In genomic region chr2:181818036-181818680, GRCh38 we compare ENCODE assay signal across 1 cellular context.
TF ChIP-seq lines count a peak whose summit lies in the region.

No MANE protein-coding gene starts in this region.

TF ChIP-seq in SK-N-SH treated with all-trans-retinoic acid at 6 μM for 48 hours, 23 proteins besides CTCF, POLR2A, EP300 and RAD21 (continued from another document):
- TF ChIP-seq PPARA (CRISPR knock-in tag; IDR thresholded peaks at IDR 0.05; ENCODE audit: borderline replicate concordance) (no peak), GLIS3 (CRISPR knock-in tag; IDR thresholded peaks at IDR 0.05) (no peak), OSR1 (CRISPR knock-in tag; IDR thresholded peaks at IDR 0.05) (no peak), ZFP3 (CRISPR knock-in tag; IDR thresholded peaks at IDR 0.05) (no peak), CSDC2 (CRISPR knock-in tag; IDR thresholded peaks at IDR 0.05) (no peak), ISL1 (CRISPR knock-in tag; IDR thresholded peaks at IDR 0.05) (peak; percentile 91), ESRRG (CRISPR knock-in tag; IDR thresholded peaks at IDR 0.05) (no peak), TOX (CRISPR knock-in tag; IDR thresholded peaks at IDR 0.05; ENCODE audit: borderline replicate concordance) (peak; percentile 66), ZC3H10 (CRISPR knock-in tag; IDR thresholded peaks at IDR 0.05) (no peak), ZNF8 (CRISPR knock-in tag; IDR thresholded peaks at IDR 0.05) (no peak), ZNF70 (CRISPR knock-in tag; IDR thresholded peaks at IDR 0.05) (no peak), SNAI2 (CRISPR knock-in tag; IDR thresholded peaks at IDR 0.05) (no peak), ZFP30 (CRISPR knock-in tag; IDR thresholded peaks at IDR 0.05) (no peak), BACH2 (CRISPR knock-in tag; IDR thresholded peaks at IDR 0.05; ENCODE audit: borderline replicate concordance) (no peak)
- TF ChIP-seq, protein P1, sequence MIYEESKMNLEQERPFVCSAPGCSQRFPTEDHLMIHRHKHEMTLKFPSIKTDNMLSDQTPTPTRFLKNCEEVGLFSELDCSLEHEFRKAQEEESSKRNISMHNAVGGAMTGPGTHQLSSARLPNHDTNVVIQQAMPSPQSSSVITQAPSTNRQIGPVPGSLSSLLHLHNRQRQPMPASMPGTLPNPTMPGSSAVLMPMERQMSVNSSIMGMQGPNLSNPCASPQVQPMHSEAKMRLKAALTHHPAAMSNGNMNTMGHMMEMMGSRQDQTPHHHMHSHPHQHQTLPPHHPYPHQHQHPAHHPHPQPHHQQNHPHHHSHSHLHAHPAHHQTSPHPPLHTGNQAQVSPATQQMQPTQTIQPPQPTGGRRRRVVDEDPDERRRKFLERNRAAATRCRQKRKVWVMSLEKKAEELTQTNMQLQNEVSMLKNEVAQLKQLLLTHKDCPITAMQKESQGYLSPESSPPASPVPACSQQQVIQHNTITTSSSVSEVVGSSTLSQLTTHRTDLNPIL (CRISPR knock-in tag; IDR thresholded peaks at IDR 0.05; ENCODE audit: low read depth) = no peak
- TF ChIP-seq, protein P2, sequence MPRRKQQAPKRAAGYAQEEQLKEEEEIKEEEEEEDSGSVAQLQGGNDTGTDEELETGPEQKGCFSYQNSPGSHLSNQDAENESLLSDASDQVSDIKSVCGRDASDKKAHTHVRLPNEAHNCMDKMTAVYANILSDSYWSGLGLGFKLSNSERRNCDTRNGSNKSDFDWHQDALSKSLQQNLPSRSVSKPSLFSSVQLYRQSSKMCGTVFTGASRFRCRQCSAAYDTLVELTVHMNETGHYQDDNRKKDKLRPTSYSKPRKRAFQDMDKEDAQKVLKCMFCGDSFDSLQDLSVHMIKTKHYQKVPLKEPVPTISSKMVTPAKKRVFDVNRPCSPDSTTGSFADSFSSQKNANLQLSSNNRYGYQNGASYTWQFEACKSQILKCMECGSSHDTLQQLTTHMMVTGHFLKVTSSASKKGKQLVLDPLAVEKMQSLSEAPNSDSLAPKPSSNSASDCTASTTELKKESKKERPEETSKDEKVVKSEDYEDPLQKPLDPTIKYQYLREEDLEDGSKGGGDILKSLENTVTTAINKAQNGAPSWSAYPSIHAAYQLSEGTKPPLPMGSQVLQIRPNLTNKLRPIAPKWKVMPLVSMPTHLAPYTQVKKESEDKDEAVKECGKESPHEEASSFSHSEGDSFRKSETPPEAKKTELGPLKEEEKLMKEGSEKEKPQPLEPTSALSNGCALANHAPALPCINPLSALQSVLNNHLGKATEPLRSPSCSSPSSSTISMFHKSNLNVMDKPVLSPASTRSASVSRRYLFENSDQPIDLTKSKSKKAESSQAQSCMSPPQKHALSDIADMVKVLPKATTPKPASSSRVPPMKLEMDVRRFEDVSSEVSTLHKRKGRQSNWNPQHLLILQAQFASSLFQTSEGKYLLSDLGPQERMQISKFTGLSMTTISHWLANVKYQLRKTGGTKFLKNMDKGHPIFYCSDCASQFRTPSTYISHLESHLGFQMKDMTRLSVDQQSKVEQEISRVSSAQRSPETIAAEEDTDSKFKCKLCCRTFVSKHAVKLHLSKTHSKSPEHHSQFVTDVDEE (CRISPR knock-in tag; IDR thresholded peaks at IDR 0.05) = no peak
- TF ChIP-seq, protein P3, sequence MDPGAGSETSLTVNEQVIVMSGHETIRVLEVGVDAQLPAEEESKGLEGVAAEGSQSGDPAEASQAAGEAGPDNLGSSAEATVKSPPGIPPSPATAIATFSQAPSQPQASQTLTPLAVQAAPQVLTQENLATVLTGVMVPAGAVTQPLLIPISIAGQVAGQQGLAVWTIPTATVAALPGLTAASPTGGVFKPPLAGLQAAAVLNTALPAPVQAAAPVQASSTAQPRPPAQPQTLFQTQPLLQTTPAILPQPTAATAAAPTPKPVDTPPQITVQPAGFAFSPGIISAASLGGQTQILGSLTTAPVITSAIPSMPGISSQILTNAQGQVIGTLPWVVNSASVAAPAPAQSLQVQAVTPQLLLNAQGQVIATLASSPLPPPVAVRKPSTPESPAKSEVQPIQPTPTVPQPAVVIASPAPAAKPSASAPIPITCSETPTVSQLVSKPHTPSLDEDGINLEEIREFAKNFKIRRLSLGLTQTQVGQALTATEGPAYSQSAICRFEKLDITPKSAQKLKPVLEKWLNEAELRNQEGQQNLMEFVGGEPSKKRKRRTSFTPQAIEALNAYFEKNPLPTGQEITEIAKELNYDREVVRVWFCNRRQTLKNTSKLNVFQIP (CRISPR knock-in tag; IDR thresholded peaks at IDR 0.05; ENCODE audit: borderline replicate concordance, low read depth) = no peak
TF ChIP-seq in SK-N-SH treated with all-trans-retinoic acid at 6 μM for 48 hours: peak in this region for 4.
